ENCODE assay signal across 10 cellular contexts in genomic region chr1:231844986-231845502, GRCh38.
DNase-seq lines count a peak whose midpoint lies in the region; ATAC-seq lines count a peak whose summit lies in the region.
"Had no signal": no experiment of that assay in that cellular context is flagged by ENCODE, and none has a peak within 500 bp of the region (broad histone marks: within the 10 kb centered on the region; RNA-seq: fewer than 3 reads in every experiment).

No MANE protein-coding gene starts in this region.

- no peak for ATAC-seq in central memory CD8-positive, alpha-beta T cell (replicated peaks; ENCODE audit: extremely low read depth, poor library complexity, severe bottlenecking)
- ATAC-seq in GM19397 (IDR thresholded peaks at IDR 0.05; ENCODE audit: unreplicated experiment): no peak

- no peaks in the 10 kb centered on the region for H3K9me3 Mint-ChIP-seq in activated CD4-positive, alpha-beta T cell treated with anti-CD3 and anti-CD28 coated beads, Interleukin-2, amount 10 ng/mL, durations not matched to agents 7 days and 5 days
- H3K9me3 Mint-ChIP-seq in central memory CD8-positive, alpha-beta T cell: no peaks in the 10 kb centered on the region

- no peaks in the 10 kb centered on the region for H3K36me3 Mint-ChIP-seq in activated CD4-positive, alpha-beta T cell treated with anti-CD3 and anti-CD28 coated beads, Interleukin-2, amount 10 ng/mL, durations not matched to agents 7 days and 5 days (ENCODE audit: low read depth)
- peaks cover 2% of the 10 kb centered on the region for H3K36me3 Mint-ChIP-seq in central memory CD8-positive, alpha-beta T cell (ENCODE audit: insufficient read depth)

- H3K4me3 Mint-ChIP-seq in activated CD4-positive, alpha-beta T cell treated with anti-CD3 and anti-CD28 coated beads, Interleukin-2, amount 10 ng/mL, durations not matched to agents 7 days and 5 days: no peak overlapping the region
- H3K4me3 Mint-ChIP-seq in central memory CD8-positive, alpha-beta T cell: no peak overlapping the region

- no peak for DNase-seq in activated CD4-positive, alpha-beta T cell treated with anti-CD3 and anti-CD28 coated beads, Interleukin-2, amount 10 ng/mL, durations not matched to agents 7 days and 5 days
- DNase-seq in activated CD4-positive, alpha-beta T cell treated with anti-CD3 and anti-CD28 coated beads, Interleukin-2, amount 50 U/mL, for 1 hour: no peak
- DNase-seq in KBM-7: peak; percentile 45
- DNase-seq in central memory CD8-positive, alpha-beta T cell (ENCODE audit: low spot score in 2 of 2): no peak
- peak; percentile 85 for DNase-seq in renal cortical epithelial cell (ENCODE audit: low read depth)
- DNase-seq in NAMALWA (ENCODE audit: low spot score): no peak
- DNase-seq in NCI-H526 treated with DMSO at 0.1 percent for 48 hours (lab: John Stamatoyannopoulos, UW): no peak
- DNase-seq: NCI-H1436 treated with DMSO at 0.1 percent for 48 hours, transverse colon had no signal

- peak overlapping the region; percentile 6 for H3K27ac Mint-ChIP-seq in activated CD4-positive, alpha-beta T cell treated with anti-CD3 and anti-CD28 coated beads, Interleukin-2, amount 10 ng/mL, durations not matched to agents 7 days and 5 days
- H3K27ac Mint-ChIP-seq in central memory CD8-positive, alpha-beta T cell (ENCODE audit: low read depth): peak overlapping the region; percentile 42

- in situ Hi-C loops in KBM-7 (cut with MboI; ENCODE audit: low pct_unique_long_range_greater_than_20kb, low sequenced_read_pairs): no loop called here

- CTCF ChIA-PET in activated CD4-positive, alpha-beta T cell treated with anti-CD3 and anti-CD28 coated beads, Interleukin-2, amount 10 ng/mL, durations not matched to agents 7 days and 5 days (lab: Charles Lee): no interaction called here

- no peaks in the 10 kb centered on the region for H3K27me3 Mint-ChIP-seq in activated CD4-positive, alpha-beta T cell treated with anti-CD3 and anti-CD28 coated beads, Interleukin-2, amount 10 ng/mL, durations not matched to agents 7 days and 5 days
- H3K27me3 Mint-ChIP-seq in central memory CD8-positive, alpha-beta T cell: no peaks in the 10 kb centered on the region

- POLR2A ChIA-PET in activated CD4-positive, alpha-beta T cell treated with anti-CD3 and anti-CD28 coated beads, Interleukin-2, amount 10 ng/mL, durations not matched to agents 7 days and 5 days (lab: Charles Lee): no interaction called here

- peaks cover 16% of the 10 kb centered on the region for H3K4me1 Mint-ChIP-seq in activated CD4-positive, alpha-beta T cell treated with anti-CD3 and anti-CD28 coated beads, Interleukin-2, amount 10 ng/mL, durations not matched to agents 7 days and 5 days
- peaks cover 13% of the 10 kb centered on the region for H3K4me1 Mint-ChIP-seq in central memory CD8-positive, alpha-beta T cell

Comparison
In these comparisons a context has a peak if more than half of its experiments do, and no peak if none do; other contexts are left out.
1. DNase-seq: peak in KBM-7 (single experiment) and renal cortical epithelial cell (single experiment); none in activated CD4-positive, alpha-beta T cell treated with anti-CD3 and anti-CD28 coated beads, Interleukin-2, amount 10 ng/mL, durations not matched to agents 7 days and 5 days (single experiment), activated CD4-positive, alpha-beta T cell treated with anti-CD3 and anti-CD28 coated beads, Interleukin-2, amount 50 U/mL, for 1 hour (single experiment), central memory CD8-positive, alpha-beta T cell (0 of 2), NAMALWA (single experiment) and NCI-H526 treated with DMSO at 0.1 percent for 48 hours (single experiment).